In genomic region chr5:60779431-60779830, GRCh38 we compare ENCODE assay signal across 29 cellular contexts.
DNase-seq lines count a peak whose midpoint lies in the region; ATAC-seq, FAIRE-seq and TF ChIP-seq lines count a peak whose summit lies in the region.
"Had no signal": no experiment of that assay in that cellular context is flagged by ENCODE, and none has a peak within 500 bp of the region (broad histone marks: within the 10 kb centered on the region; RNA-seq: fewer than 3 reads in every experiment).

No MANE protein-coding gene starts in this region.

- no peak for ATAC-seq in upper lobe of right lung
- ATAC-seq in effector memory CD8-positive, alpha-beta T cell (replicated peaks) = no peak
- ATAC-seq: activated CD4-positive, CD25-positive, alpha-beta regulatory T cell treated with anti-CD3 and anti-CD28 coated beads, Interleukin-2, amount 50 U/mL, for 24 hours; HepG2; left cardiac atrium; right lobe of liver; stimulated activated memory B cell treated with anti-CD40 and anti-IgM and Interleukin-4, amounts not matched to agents 10 μg/mL and 1 μg/mL and 100 μg/mL, for 72 hours had no signal

- no peaks in the 10 kb centered on the region for H3K79me2 ChIP-seq in astrocyte (ENCODE audit: insufficient read depth, low read length)

- H3K27me3 ChIP-seq in HUES48 (ENCODE audit: control insufficient read depth, insufficient read depth, low read length) (no peaks in the 10 kb centered on the region), astrocyte (ENCODE audit: insufficient read depth, low read length) (peaks cover 2% of the 10 kb centered on the region), upper lobe of right lung (no peaks in the 10 kb centered on the region)
- H3K27me3 ChIP-seq: colonic mucosa, esophagus muscularis mucosa, Peyer's patch, right lobe of liver had no signal

- H2AFZ ChIP-seq in astrocyte (ENCODE audit: low read depth, low read length) = no peak overlapping the region

- H3K27me3 Mint-ChIP-seq in astrocyte (ENCODE audit: low read depth, unreplicated experiment) = peaks cover 2% of the 10 kb centered on the region
- H3K27me3 Mint-ChIP-seq in endothelial cell (ENCODE audit: unreplicated experiment) = no peaks in the 10 kb centered on the region
- peaks cover 0 to 16% of the 10 kb centered on the region in 2 donors for H3K27me3 Mint-ChIP-seq in effector memory CD8-positive, alpha-beta T cell
- H3K27me3 Mint-ChIP-seq: activated naive CD4-positive, alpha-beta T cell treated with anti-CD3 and anti-CD28 coated beads, Interleukin-2, amount 10 ng/mL, durations not matched to agents 7 days and 5 days; stimulated activated memory B cell treated with anti-CD40 and anti-IgM and Interleukin-4, amounts not matched to agents 10 μg/mL and 1 μg/mL and 100 μg/mL, for 72 hours had no signal

- FAIRE-seq in astrocyte (lab: Jason Lieb, UNC) = no peak
- FAIRE-seq: HepG2 had no signal

- peak; percentile 2 for DNase-seq in EL
- DNase-seq in astrocyte (ENCODE audit: low read depth) = no peak
- DNase-seq in medulla oblongata (ENCODE audit: extremely low spot score) = peak; percentile 29
- no peak for DNase-seq in epidermal melanocyte (ENCODE audit: insufficient read length, low spot score)
- no peak for DNase-seq in endothelial cell (ENCODE audit: low spot score)
- no peak for DNase-seq in upper lobe of right lung
- no peak for DNase-seq in effector memory CD8-positive, alpha-beta T cell
- DNase-seq: activated CD4-positive, alpha-beta memory T cell treated with anti-CD3 and anti-CD28 coated beads for 36 hours; activated CD8-positive, alpha-beta memory T cell treated with anti-CD3 and anti-CD28 coated beads, Interleukin-2, amount 50 U/mL, for 48 hours; activated naive CD4-positive, alpha-beta T cell treated with anti-CD3 and anti-CD28 coated beads, Interleukin-2, amount 10 ng/mL, durations not matched to agents 7 days and 5 days; colonic mucosa; effector CD8-positive, alpha-beta T cell; foreskin melanocyte; left cardiac atrium; NCI-H1092 treated with DMSO at 0.1 percent for 48 hours; NCI-H187 treated with DMSO at 0.1 percent for 48 hours; NCI-H2171 treated with DMSO at 0.1 percent for 48 hours; NCI-H526; NK-92 treated with Interleukin-12 subunit alpha and Interleukin-12 subunit beta, amount 100 ng/mL, for 24 hours; Peyer's patch; right lobe of liver; stimulated activated CD4-positive, alpha-beta T cell treated with anti-CD3 and anti-CD28 coated beads, Interleukin-12 subunit alpha, Interleukin-12 subunit beta, amount 100 ng/mL, for 4 hours; stimulated activated CD4-positive, alpha-beta T cell treated with anti-CD3 and anti-CD28 coated beads, Interleukin-4, amount 100 ng/mL, for 24 hours had no signal

- no peaks in the 10 kb centered on the region for H4K20me1 ChIP-seq in astrocyte (ENCODE audit: insufficient read depth, low read length)

- H3K27ac Mint-ChIP-seq in astrocyte (ENCODE audit: unreplicated experiment) = no peak overlapping the region
- no peak overlapping the region for H3K27ac Mint-ChIP-seq in endothelial cell (ENCODE audit: unreplicated experiment)
- H3K27ac Mint-ChIP-seq in effector memory CD8-positive, alpha-beta T cell = no peak overlapping the region
- H3K27ac Mint-ChIP-seq: activated CD4-positive, alpha-beta memory T cell treated with anti-CD3 and anti-CD28 coated beads for 36 hours; activated naive CD4-positive, alpha-beta T cell treated with anti-CD3 and anti-CD28 coated beads, Interleukin-2, amount 10 ng/mL, durations not matched to agents 7 days and 5 days; stimulated activated memory B cell treated with anti-CD40 and anti-IgM and Interleukin-4, amounts not matched to agents 10 μg/mL and 1 μg/mL and 100 μg/mL, for 72 hours had no signal

- no peak overlapping the region for H3K4me3 Mint-ChIP-seq in astrocyte (ENCODE audit: unreplicated experiment)
- no peak overlapping the region for H3K4me3 Mint-ChIP-seq in endothelial cell (ENCODE audit: unreplicated experiment)
- H3K4me3 Mint-ChIP-seq in effector memory CD8-positive, alpha-beta T cell = no peak overlapping the region
- H3K4me3 Mint-ChIP-seq: activated CD4-positive, alpha-beta memory T cell treated with anti-CD3 and anti-CD28 coated beads for 36 hours; activated naive CD4-positive, alpha-beta T cell treated with anti-CD3 and anti-CD28 coated beads, Interleukin-2, amount 10 ng/mL, durations not matched to agents 7 days and 5 days; neural crest cell; stimulated activated memory B cell treated with anti-CD40 and anti-IgM and Interleukin-4, amounts not matched to agents 10 μg/mL and 1 μg/mL and 100 μg/mL, for 72 hours had no signal

- H3K4me3 ChIP-seq in HUES48 (ENCODE audit: low read depth, low read length) = no peak overlapping the region
- no peak overlapping the region for H3K4me3 ChIP-seq in astrocyte (ENCODE audit: insufficient read depth, low read depth, low read length)
- no peak overlapping the region for H3K4me3 ChIP-seq in upper lobe of right lung
- H3K4me3 ChIP-seq: colonic mucosa, esophagus muscularis mucosa, Peyer's patch, right lobe of liver had no signal

- H3K9ac ChIP-seq in HUES48 (ENCODE audit: low read depth, low read length) (no peak overlapping the region), astrocyte (ENCODE audit: low read length) (no peak overlapping the region)

- intact Hi-C loops in upper lobe of right lung (cut with DNase I) = no loop called here

- H3K4me2 ChIP-seq in astrocyte (ENCODE audit: low read length) = peak overlapping the region; percentile 53

- H3K36me3 ChIP-seq in HUES48 (ENCODE audit: control insufficient read depth, insufficient read depth, low read length) (no peaks in the 10 kb centered on the region), astrocyte (ENCODE audit: insufficient read depth, low read length) (no peaks in the 10 kb centered on the region), upper lobe of right lung (no peaks in the 10 kb centered on the region)
- H3K36me3 ChIP-seq: colonic mucosa, esophagus muscularis mucosa, Peyer's patch, right lobe of liver had no signal

- H3K4me1 Mint-ChIP-seq in astrocyte (ENCODE audit: low read depth, unreplicated experiment) (peaks cover 2% of the 10 kb centered on the region), endothelial cell (ENCODE audit: unreplicated experiment) (no peaks in the 10 kb centered on the region)
- H3K4me1 Mint-ChIP-seq in effector memory CD8-positive, alpha-beta T cell (ENCODE audit: low read depth in 2 of 2) = no peaks in the 10 kb centered on the region
- H3K4me1 Mint-ChIP-seq: activated naive CD4-positive, alpha-beta T cell treated with anti-CD3 and anti-CD28 coated beads, Interleukin-2, amount 10 ng/mL, durations not matched to agents 7 days and 5 days; neural crest cell; stimulated activated memory B cell treated with anti-CD40 and anti-IgM and Interleukin-4, amounts not matched to agents 10 μg/mL and 1 μg/mL and 100 μg/mL, for 72 hours had no signal

- no peaks in the 10 kb centered on the region for H3K9me3 ChIP-seq in HUES48 (ENCODE audit: control insufficient read depth, insufficient read depth, low read length)
- no peaks in the 10 kb centered on the region for H3K9me3 ChIP-seq in astrocyte (ENCODE audit: insufficient read depth, low read depth, low read length)
- no peaks in the 10 kb centered on the region for H3K9me3 ChIP-seq in upper lobe of right lung
- H3K9me3 ChIP-seq: colonic mucosa, esophagus muscularis mucosa, Peyer's patch, right lobe of liver had no signal

- no peaks in the 10 kb centered on the region for H3K36me3 Mint-ChIP-seq in astrocyte (ENCODE audit: low read depth, unreplicated experiment)
- no peaks in the 10 kb centered on the region for H3K36me3 Mint-ChIP-seq in endothelial cell (ENCODE audit: low read depth, unreplicated experiment)
- no peaks in the 10 kb centered on the region for H3K36me3 Mint-ChIP-seq in effector memory CD8-positive, alpha-beta T cell (ENCODE audit: insufficient read depth)
- H3K36me3 Mint-ChIP-seq: activated CD4-positive, alpha-beta memory T cell treated with anti-CD3 and anti-CD28 coated beads for 36 hours; activated naive CD4-positive, alpha-beta T cell treated with anti-CD3 and anti-CD28 coated beads, Interleukin-2, amount 10 ng/mL, durations not matched to agents 7 days and 5 days; stimulated activated memory B cell treated with anti-CD40 and anti-IgM and Interleukin-4, amounts not matched to agents 10 μg/mL and 1 μg/mL and 100 μg/mL, for 72 hours had no signal

- H3K4me1 ChIP-seq in HUES48 (ENCODE audit: control insufficient read depth, insufficient read depth, low read length) (peaks cover 14% of the 10 kb centered on the region), astrocyte (ENCODE audit: insufficient read depth, low read length) (no peaks in the 10 kb centered on the region), upper lobe of right lung (no peaks in the 10 kb centered on the region)
- H3K4me1 ChIP-seq: colonic mucosa, esophagus muscularis mucosa, Peyer's patch, right lobe of liver had no signal

- H3K9me3 Mint-ChIP-seq in astrocyte (ENCODE audit: unreplicated experiment) = no peaks in the 10 kb centered on the region
- H3K9me3 Mint-ChIP-seq in endothelial cell (ENCODE audit: unreplicated experiment) = no peaks in the 10 kb centered on the region
- H3K9me3 Mint-ChIP-seq in effector memory CD8-positive, alpha-beta T cell = peaks cover 0 to 2% of the 10 kb centered on the region in 2 donors
- H3K9me3 Mint-ChIP-seq: activated CD4-positive, alpha-beta memory T cell treated with anti-CD3 and anti-CD28 coated beads for 36 hours; activated naive CD4-positive, alpha-beta T cell treated with anti-CD3 and anti-CD28 coated beads, Interleukin-2, amount 10 ng/mL, durations not matched to agents 7 days and 5 days had no signal

- TF ChIP-seq CTCF in astrocyte (IDR thresholded peaks at IDR 0.05; ENCODE audit: insufficient read depth, low read depth, low read length) (no peak), endothelial cell (IDR thresholded peaks at IDR 0.05; ENCODE audit: unreplicated experiment) (no peak), upper lobe of right lung (IDR thresholded peaks at IDR 0.05) (no peak)

- H3K27ac ChIP-seq in HUES48 (ENCODE audit: low read depth, low read length) = peak overlapping the region; percentile 48
- no peak overlapping the region for H3K27ac ChIP-seq in astrocyte (ENCODE audit: low read depth, low read length)
- no peak overlapping the region for H3K27ac ChIP-seq in upper lobe of right lung
- H3K27ac ChIP-seq: colonic mucosa, esophagus muscularis mucosa, Peyer's patch, right lobe of liver had no signal

Comparison
In these comparisons a context has a peak if more than half of its experiments do, and no peak if none do; other contexts are left out.
1. DNase-seq: peak in EL (single experiment) and medulla oblongata (single experiment); none in astrocyte (single experiment), epidermal melanocyte (single experiment), endothelial cell (single experiment), upper lobe of right lung (single experiment) and effector memory CD8-positive, alpha-beta T cell (0 of 3).